ENCODE assay signal across 10 cellular contexts in the genomic region with DNA sequence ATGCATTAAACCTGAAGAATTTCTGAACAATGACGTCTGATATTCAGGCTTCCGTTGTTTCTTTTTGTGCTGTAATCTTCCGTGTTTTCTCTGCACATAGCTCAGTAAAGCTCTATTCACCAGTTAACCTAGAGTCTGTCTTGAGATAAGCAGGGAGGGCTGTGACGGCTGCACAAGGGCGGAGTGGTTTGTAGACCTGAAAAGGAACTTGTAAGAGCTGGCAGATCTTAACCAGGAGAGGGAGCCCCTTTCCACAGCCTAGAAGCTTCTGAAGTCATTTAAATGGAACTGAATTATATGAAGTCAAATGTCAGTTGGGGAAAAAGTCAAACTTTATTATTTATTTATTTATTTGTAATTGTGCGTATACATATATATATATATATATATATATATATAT. TPM values are rescaled to one million over a fixed set of nuclear protein-coding genes. Genes with fewer than 3 reads are reported as not detected.
DNase-seq lines count a peak whose midpoint lies in the region; ATAC-seq and TF ChIP-seq lines count a peak whose summit lies in the region.
"Had no signal": no experiment of that assay in that cellular context is flagged by ENCODE, and none has a peak within 500 bp of the region (broad histone marks: within the 10 kb centered on the region; RNA-seq: fewer than 3 reads in every experiment).

No MANE protein-coding gene starts in this region.

- peak overlapping the region; percentile 64; the same call in 1 of the 2 replicates for H3K27ac ChIP-seq in GM23338 (ENCODE audit: low read depth)

- H3K4me1 ChIP-seq in GM23338 (ENCODE audit: insufficient read depth) = peaks cover 27% of the 10 kb centered on the region

- peak; percentile 71 for ATAC-seq in GM23338
- ATAC-seq in HG03571 (IDR thresholded peaks at IDR 0.05; ENCODE audit: unreplicated experiment) = no peak

- H2AFZ ChIP-seq in GM23338 = no peak overlapping the region

- no peaks in the 10 kb centered on the region for H3K27me3 ChIP-seq in GM23338 (ENCODE audit: insufficient read depth)

- H4K20me1 ChIP-seq in GM23338 (replicated peaks; ENCODE audit: insufficient read depth) = no peaks in the 10 kb centered on the region

- H3K27me3 Mint-ChIP-seq in GM23338 (ENCODE audit: insufficient read depth, low read depth, poor library complexity) = peaks cover 12% of the 10 kb centered on the region

- peaks cover 29% of the 10 kb centered on the region for H3K4me1 Mint-ChIP-seq in GM23338
- H3K4me1 Mint-ChIP-seq: activated naive CD8-positive, alpha-beta T cell treated with anti-CD3 and anti-CD28 coated beads, Interleukin-2, amount 10 ng/mL, durations not matched to agents 7 days and 5 days had no signal

- peaks cover 48% of the 10 kb centered on the region for H3K9me3 Mint-ChIP-seq in GM23338

- no peaks in the 10 kb centered on the region for H3K9me2 ChIP-seq in GM23338 (ENCODE audit: insufficient read depth)

- H3K4me3 ChIP-seq in GM23338 = no peak overlapping the region

- peaks cover 17% of the 10 kb centered on the region for H3K36me3 ChIP-seq in GM23338 (ENCODE audit: insufficient read depth)

- no peak for TF ChIP-seq POLR2A in erythroblast (IDR thresholded peaks at IDR 0.05; ENCODE audit: low read length)

- H3F3A ChIP-seq in GM23338 (replicated peaks; ENCODE audit: low read depth) = peaks cover 29% of the 10 kb centered on the region

- peak; percentile 70 to 77 for TF ChIP-seq CTCF in GM23338 (conservative IDR thresholded peaks at IDR 0.05; ENCODE audit: low read depth in 2 of 2)

- peaks cover 41% of the 10 kb centered on the region for H3K36me3 Mint-ChIP-seq in GM23338 (ENCODE audit: low read depth)
- H3K36me3 Mint-ChIP-seq: activated naive CD8-positive, alpha-beta T cell treated with anti-CD3 and anti-CD28 coated beads, Interleukin-2, amount 10 ng/mL, durations not matched to agents 7 days and 5 days had no signal

- H3K79me2 ChIP-seq in GM23338 (replicated peaks; ENCODE audit: insufficient read depth) = no peaks in the 10 kb centered on the region

- H3K4me3 Mint-ChIP-seq in GM23338 = no peak overlapping the region; the same call in 2 of the 3 replicates
- H3K4me3 Mint-ChIP-seq: activated naive CD8-positive, alpha-beta T cell treated with anti-CD3 and anti-CD28 coated beads, Interleukin-2, amount 10 ng/mL, durations not matched to agents 7 days and 5 days had no signal

- H3K27ac Mint-ChIP-seq in GM23338 = no peak overlapping the region
- H3K27ac Mint-ChIP-seq: activated naive CD8-positive, alpha-beta T cell treated with anti-CD3 and anti-CD28 coated beads, Interleukin-2, amount 10 ng/mL, durations not matched to agents 7 days and 5 days had no signal

- DNase-seq in GM23338 (ENCODE audit: low spot score) (peak; percentile 94), NCI-H69 (lab: John Stamatoyannopoulos, UW) (peak; percentile 6), erythroblast (lab: John Stamatoyannopoulos, UW) (peak; percentile 29 to 30), pons (ENCODE audit: low spot score) (peak; percentile 83)
- DNase-seq in stimulated activated CD4-positive, alpha-beta T cell treated with anti-CD3 and anti-CD28 coated beads, Interleukin-2, amount 100 ng/mL, for 48 hours = no peak
- DNase-seq in activated CD4-positive, alpha-beta T cell treated with anti-CD3 and anti-CD28 coated beads for 48 hours = no peak
- DNase-seq: activated naive CD8-positive, alpha-beta T cell treated with anti-CD3 and anti-CD28 coated beads, Interleukin-2, amount 10 ng/mL, durations not matched to agents 7 days and 5 days; SHP77; stimulated activated CD4-positive, alpha-beta T cell treated with anti-CD3 and anti-CD28 coated beads, Interleukin-4, amount 100 ng/mL, for 24 hours had no signal

- no peak overlapping the region for H3K4me2 ChIP-seq in GM23338

TF ChIP-seq in GM23338, 12 proteins besides CTCF, POLR2A, EP300 and RAD21:
- TF ChIP-seq CREB1 (CRISPR knock-in tag; IDR thresholded peaks at IDR 0.05; ENCODE audit: low read depth) (0 out of 2 replicates have a peak, but pooled peaks have one; percentile 8), NANOG (IDR thresholded peaks at IDR 0.05; ENCODE audit: borderline replicate concordance) (no peak)

RNA-seq across cellular contexts. Expression of a gene that starts 27.5 kb away (rescaled TPM):
- not detected in 2 replicates for total RNA-seq in GM23338 (2014; rRNA removed; shearing (Covaris generic))
- polyA plus RNA-seq in GM23338 (2016; fragmentation: Nextera tagmentation; extraction: Ambion mirVana) = not detected in 2 replicates
- total RNA-seq: activated naive CD8-positive, alpha-beta T cell treated with anti-CD3 and anti-CD28 coated beads, Interleukin-2, amount 10 ng/mL, durations not matched to agents 7 days and 5 days had no signal

Comparison
In these comparisons a context has a peak if more than half of its experiments do, and no peak if none do; other contexts are left out.
1. DNase-seq: peak in GM23338 (single experiment), NCI-H69 (single experiment), erythroblast (2 of 2) and pons (single experiment); none in stimulated activated CD4-positive, alpha-beta T cell treated with anti-CD3 and anti-CD28 coated beads, Interleukin-2, amount 100 ng/mL, for 48 hours (0 of 2) and activated CD4-positive, alpha-beta T cell treated with anti-CD3 and anti-CD28 coated beads for 48 hours (single experiment).